In the genomic region with DNA sequence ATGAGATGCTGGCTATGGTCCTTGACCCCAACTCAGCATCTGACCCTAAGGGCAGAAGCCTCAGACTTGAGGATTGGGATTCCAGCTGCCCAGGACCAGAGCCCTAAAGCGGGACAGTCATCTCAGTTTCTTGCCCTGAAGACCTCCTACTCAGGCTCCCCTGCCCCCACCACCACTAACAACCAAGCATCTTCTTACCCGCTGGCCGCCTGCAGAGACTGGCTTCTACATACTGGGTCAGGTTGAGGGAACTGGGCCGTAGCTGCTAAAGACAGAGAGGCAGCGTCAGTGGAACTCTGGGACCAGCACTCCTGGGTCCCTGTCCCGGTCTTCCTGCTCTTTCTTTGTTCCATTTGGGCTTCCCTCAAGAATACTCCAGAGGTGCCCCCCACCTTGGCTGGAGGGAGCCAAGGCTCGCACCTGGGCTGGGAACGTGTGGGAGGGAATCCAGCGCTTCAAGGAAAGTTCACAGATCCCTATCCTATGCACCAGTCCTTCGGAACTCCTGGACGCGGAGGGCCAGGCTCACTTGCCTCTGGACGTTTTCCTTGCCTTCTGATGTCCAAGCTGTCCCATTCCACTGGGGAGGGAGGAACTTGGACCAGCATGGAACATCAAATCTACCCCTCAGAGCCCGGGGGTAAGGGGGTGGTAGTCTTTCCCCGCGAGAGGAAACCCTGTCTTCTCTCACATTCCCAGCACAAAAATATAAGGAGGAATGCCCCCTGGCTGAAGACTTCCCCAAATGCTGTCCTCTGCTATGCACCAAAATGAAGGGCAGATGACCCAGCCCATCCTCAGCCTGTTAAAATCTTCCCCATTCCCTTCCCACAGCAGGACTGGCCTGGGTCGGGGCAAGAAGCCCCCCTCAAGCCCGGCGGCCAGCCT, we compare ENCODE assay signal across 6 cellular contexts. TPM values are rescaled to one million over a fixed set of nuclear protein-coding genes. Genes with fewer than 3 reads are reported as not detected.
A peak's percentile ranks its signal among the peaks of the same experiment; 100 is the strongest.
DNase-seq lines count a peak whose midpoint lies in the region; TF ChIP-seq lines count a peak whose summit lies in the region.

No MANE protein-coding gene starts in this region.

- no peaks in the 10 kb centered on the region for H3K27me3 ChIP-seq in mucosa of stomach (ENCODE audit: control insufficient read depth, insufficient read depth, low read length)

- peaks cover 53% of the 10 kb centered on the region for H3K4me1 ChIP-seq in mucosa of stomach (ENCODE audit: control insufficient read depth, insufficient read depth, low read length)

- H3K27me3 Mint-ChIP-seq in Calu3 (ENCODE audit: unreplicated experiment): no peaks in the 10 kb centered on the region

- intact Hi-C loops in Calu3 (cut with micrococcal nuclease; ENCODE audit: unreplicated experiment): no loop called here

- H3K36me3 ChIP-seq in mucosa of stomach (ENCODE audit: control insufficient read depth, insufficient read depth, low read length): peaks cover 5% of the 10 kb centered on the region

- no peak for TF ChIP-seq CTCF in Calu3 (IDR thresholded peaks at IDR 0.05; ENCODE audit: unreplicated experiment)

- no peaks in the 10 kb centered on the region for H3K9me3 Mint-ChIP-seq in Calu3 (ENCODE audit: low read depth, unreplicated experiment)

- CTCF ChIA-PET in Calu3 (lab: Charles Lee): no interaction called here

- H3K4me1 Mint-ChIP-seq in Calu3 (ENCODE audit: low read depth, unreplicated experiment): peaks cover 47% of the 10 kb centered on the region

- DNase-seq in Calu3: no peak
- DNase-seq in NCI-H1694 treated with DMSO at 0.1 percent for 48 hours (lab: John Stamatoyannopoulos, UW): no peak
- DNase-seq in NOMO-1 treated with DMSO at 0.1 percent for 48 hours (lab: John Stamatoyannopoulos, UW; ENCODE audit: unreplicated experiment): no peak
- DNase-seq in effector CD4-positive, alpha-beta T cell: no peak

- H3K36me3 Mint-ChIP-seq in Calu3 (ENCODE audit: insufficient read depth, unreplicated experiment): peaks cover 46% of the 10 kb centered on the region

- H3K4me3 Mint-ChIP-seq in Calu3 (ENCODE audit: low read depth, unreplicated experiment): peak overlapping the region; percentile 74

- TSS peak; percentile 62 for BruUV-seq in Calu3 (replicated peaks; lab: Mats Ljungman, UMichigan)

- peak overlapping the region; percentile 67 for H3K4me3 ChIP-seq in mucosa of stomach (ENCODE audit: low read length)

- no peaks in the 10 kb centered on the region for H3K9me3 ChIP-seq in mucosa of stomach (ENCODE audit: control insufficient read depth, low read length)

- peak overlapping the region; percentile 78 for H3K27ac Mint-ChIP-seq in Calu3 (ENCODE audit: unreplicated experiment)

- peak overlapping the region; percentile 72 for H3K27ac ChIP-seq in angular gyrus (ENCODE audit: low read depth, low read length)

- peak overlapping the region; percentile 72 for H3K9ac ChIP-seq in mucosa of stomach (ENCODE audit: low read length)

RNA-seq across cellular contexts. Expression of gene RARG, which starts 0.8 kb away (rescaled TPM):
- total RNA-seq in Calu3 (2022): 36.7 and 43.0 TPM in 2 replicates

RNA-seq across cellular contexts. Expression of gene ITGB7, which starts 24.2 kb away (rescaled TPM):
- 4.3 and 5.0 TPM in 2 replicates for total RNA-seq in Calu3 (2022)

RNA-seq across cellular contexts. Expression of gene ESPL1, which starts 36.9 kb away (rescaled TPM):
- 24.3 and 31.1 TPM in 2 replicates for total RNA-seq in Calu3 (2022)

RNA-seq across cellular contexts. Expression of gene CSAD, which starts 50.5 kb away (rescaled TPM):
- total RNA-seq in Calu3 (2022): 12.2 and 24.0 TPM in 2 replicates

RNA-seq across cellular contexts. Expression of gene ZNF740, which starts 50.7 kb away (rescaled TPM):
- total RNA-seq in Calu3 (2022): 30.3 and 32.7 TPM in 2 replicates
